24 cellular contexts compared by ENCODE assay signal in the genomic region with DNA sequence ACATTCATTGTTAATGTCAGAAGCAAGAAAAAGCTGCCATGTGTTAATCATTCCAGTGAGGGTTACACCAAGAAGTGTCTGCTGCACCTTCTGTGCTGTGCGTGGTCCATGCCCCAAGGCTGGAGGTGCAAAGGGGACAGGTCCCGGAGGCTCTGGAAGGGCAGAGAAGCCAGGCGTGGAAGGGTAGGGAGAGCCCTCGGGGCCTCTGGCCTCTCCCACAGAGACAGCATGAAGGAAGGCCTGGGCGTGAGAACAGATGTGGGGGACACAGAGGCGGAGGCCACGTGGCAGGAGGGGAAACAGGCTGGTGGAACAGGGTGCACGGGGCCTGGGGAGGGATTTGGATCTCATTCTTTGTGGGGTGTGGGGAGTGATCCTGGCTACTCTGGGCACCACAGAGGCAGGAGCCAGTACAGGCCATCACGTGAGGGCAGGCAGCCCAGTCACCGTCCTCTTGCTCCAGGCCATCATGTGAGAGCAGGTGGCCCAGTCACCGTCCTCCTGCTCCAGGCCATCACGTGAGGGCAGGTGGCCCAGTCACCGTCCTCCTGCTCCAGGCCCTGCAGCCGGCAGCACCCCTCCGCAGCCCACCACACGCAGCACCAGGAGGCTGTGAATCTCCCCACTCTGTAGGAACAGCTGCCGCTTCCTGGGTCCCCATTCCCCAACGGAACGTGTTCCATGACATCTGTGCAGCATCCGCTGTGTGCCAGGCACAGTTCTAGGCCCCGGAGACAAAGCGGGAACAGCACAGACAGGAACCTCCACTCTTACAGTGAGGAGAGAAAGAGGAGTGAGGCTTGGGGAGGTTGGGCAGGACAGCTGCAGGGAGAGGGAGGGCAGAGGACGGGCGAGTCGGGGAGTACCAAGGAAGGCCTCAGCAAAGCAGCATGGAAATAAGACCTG. TPM values are rescaled to one million over a fixed set of nuclear protein-coding genes. Genes with fewer than 3 reads are reported as not detected.
DNase-seq lines count a peak whose midpoint lies in the region; ATAC-seq, FAIRE-seq and TF ChIP-seq lines count a peak whose summit lies in the region.
"Had no signal": no experiment of that assay in that cellular context is flagged by ENCODE, and none has a peak within 500 bp of the region (broad histone marks: within the 10 kb centered on the region; RNA-seq: fewer than 3 reads in every experiment).

No MANE protein-coding gene starts in this region.

- POLR2A ChIA-PET in K562 (lab: Yijun Ruan, JAX) = no interaction called here
- POLR2A ChIA-PET in HepG2 (lab: Yijun Ruan, JAX) = interaction anchor here (1.5 kb wide), 1 partner anchor 10 kb away, joined by 4 read pairs; a partner anchor contains a TSS

- ATAC-seq in K562 (no peak), HepG2 (peak; percentile 3; the same call in 1 of the 3 replicates), HG03439 (IDR thresholded peaks at IDR 0.05; ENCODE audit: unreplicated experiment) (no peak)
- ATAC-seq: GM12878 had no signal

- H3K36me3 ChIP-seq in HAP-1 (replicated peaks) (no peaks in the 10 kb centered on the region), K562 (ENCODE audit: control insufficient read depth, insufficient read depth, low read length) (no peaks in the 10 kb centered on the region), HepG2 (replicated peaks in 1 of 2; ENCODE audit: control insufficient read depth in 1 of 2, insufficient read depth in 2 of 2, low read length in 2 of 2) (no peaks in the 10 kb centered on the region), spleen (peaks cover 0 to 4% (median 0%) of the 10 kb centered on the region in 6 donors)

- TF ChIP-seq CTCF in K562 (IDR thresholded peaks at IDR 0.05 in 2 of 3, conservative IDR thresholded peaks at IDR 0.05 in 1 of 3; ENCODE audit: insufficient read depth in 2 of 3, low read depth in 1 of 3, low read length in 3 of 3) (no peak), HepG2 (CRISPR knock-in tag; IDR thresholded peaks at IDR 0.05) (no peak), spleen (IDR thresholded peaks at IDR 0.05 in 8 of 11, conservative IDR thresholded peaks at IDR 0.05 in 3 of 11) (no peak)

- H3K9me1 ChIP-seq in K562 (ENCODE audit: control insufficient read depth, insufficient read depth, low read length) = no peaks in the 10 kb centered on the region

- 3% methylated on average over 13 of the region's 25 CpGs for WGBS in K562 (ENCODE audit: insufficient coverage, low coverage, missing lambda C conversion rate)
- WGBS in HepG2 (ENCODE audit: low lambda C conversion rate) = 88% methylated on average over 16 of the region's 25 CpGs
- 87 to 93% (median 92%) methylated on average over 17 to 25 of the region's 25 CpGs for WGBS in spleen, 5 donors

- no peaks in the 10 kb centered on the region for H3K79me2 ChIP-seq in K562 (ENCODE audit: control insufficient read depth, insufficient read depth, low read length)
- no peaks in the 10 kb centered on the region for H3K79me2 ChIP-seq in HepG2 (ENCODE audit: insufficient read depth, low read length)

- TF ChIP-seq POLR2A in K562 (conservative IDR thresholded peaks at IDR 0.05) (no peak), HepG2 (IDR thresholded peaks at IDR 0.05; ENCODE audit: insufficient read depth in 1 of 2, low read depth in 2 of 2, low read length in 2 of 2) (no peak), spleen (IDR thresholded peaks at IDR 0.05) (no peak)

- no peaks in the 10 kb centered on the region for H3K27me3 ChIP-seq in HAP-1 (ENCODE audit: low read depth)
- peaks cover 48 to 92% of the 10 kb centered on the region in 2 experiments for H3K27me3 ChIP-seq in K562 (ENCODE audit: control insufficient read depth in 2 of 2, insufficient read depth in 2 of 2, low read length in 2 of 2)
- H3K27me3 ChIP-seq in HepG2 (ENCODE audit: control insufficient read depth in 1 of 2, insufficient read depth in 2 of 2, low read length in 2 of 2) = no peaks in the 10 kb centered on the region
- H3K27me3 ChIP-seq in spleen (replicated peaks in 1 of 7) = peaks cover 0 to 4% (median 0%) of the 10 kb centered on the region in 7 donors

- H4K20me1 ChIP-seq in K562 (replicated peaks; ENCODE audit: control insufficient read depth, insufficient read depth, low read length) = no peaks in the 10 kb centered on the region; the same call in 1 of the 2 replicates
- H4K20me1 ChIP-seq in HepG2 (ENCODE audit: insufficient read depth, low read length) = no peaks in the 10 kb centered on the region

- CTCF ChIA-PET in K562 (lab: Yijun Ruan, JAX; ENCODE audit: low intra/inter-chr PET ratio) = no interaction called here
- CTCF ChIA-PET in HepG2 (lab: Yijun Ruan, JAX; ENCODE audit: low intra/inter-chr PET ratio, low total read pairs) = no interaction called here

- TF ChIP-seq EP300 in K562 (IDR thresholded peaks at IDR 0.05; ENCODE audit: low read length) (no peak), HepG2 (IDR thresholded peaks at IDR 0.05; ENCODE audit: low read depth in 2 of 2, low read length in 2 of 2) (no peak), HepG2 (CRISPR knock-in tag; IDR thresholded peaks at IDR 0.05; ENCODE audit: borderline replicate concordance) (no peak)

- no peak overlapping the region for H3K9ac ChIP-seq in K562 (ENCODE audit: insufficient read depth in 1 of 2, low read depth in 2 of 2, low read length in 2 of 2)
- H3K9ac ChIP-seq in HepG2 (ENCODE audit: insufficient read depth, low read depth, low read length) = no peak overlapping the region
- H3K9ac ChIP-seq: KMS-11 had no signal

- H3K4me3 ChIP-seq in HAP-1 (no peak overlapping the region), K562 (no peak overlapping the region), HepG2 (replicated peaks in 1 of 3; ENCODE audit: insufficient read depth in 1 of 3, low read depth in 2 of 3, low read length in 3 of 3) (no peak overlapping the region), spleen (no peak overlapping the region)
- H3K4me3 ChIP-seq: GM12878 had no signal

- no TSS peak for BruUV-seq in K562 (replicated peaks; lab: Mats Ljungman, UMichigan)
- no TSS peak for BruUV-seq in HepG2 (replicated peaks; lab: Mats Ljungman, UMichigan)

- H3K4me1 ChIP-seq in HAP-1 = peaks cover 14% of the 10 kb centered on the region
- H3K4me1 ChIP-seq in K562 (replicated peaks in 1 of 2; ENCODE audit: control insufficient read depth in 2 of 2, insufficient read depth in 2 of 2, low read length in 2 of 2) = peaks cover 0 to 8% of the 10 kb centered on the region in 2 experiments; a peak in 1 of 5 replicates
- no peaks in the 10 kb centered on the region for H3K4me1 ChIP-seq in HepG2 (ENCODE audit: insufficient read depth, low read length)
- no peaks in the 10 kb centered on the region for H3K4me1 ChIP-seq in spleen

- H3K27ac ChIP-seq in K562 (ENCODE audit: extremely low read depth, low read depth, low read length) (no peak overlapping the region), HepG2 (ENCODE audit: extremely low read length, insufficient read depth, low read length) (no peak overlapping the region), spleen (no peak overlapping the region)
- H3K27ac ChIP-seq: HL-60, KMS-11 had no signal

- TF ChIP-seq RAD21 in K562 (CRISPR knock-in tag; conservative IDR thresholded peaks at IDR 0.05 in 1 of 2, IDR thresholded peaks at IDR 0.05 in 1 of 2) (no peak), HepG2 (CRISPR knock-in tag; IDR thresholded peaks at IDR 0.05) (no peak)

- FAIRE-seq in K562 (lab: Jason Lieb, UNC) = no peak
- no peak for FAIRE-seq in HepG2 (lab: Jason Lieb, UNC)
- FAIRE-seq: GM12878, RCC 7860 had no signal

- no peaks in the 10 kb centered on the region for H3K9me3 ChIP-seq in HAP-1
- H3K9me3 ChIP-seq in K562 (replicated peaks; ENCODE audit: control insufficient read depth, insufficient read depth, low read depth, low read length) = no peaks in the 10 kb centered on the region
- H3K9me3 ChIP-seq in HepG2 (ENCODE audit: low read length) = no peaks in the 10 kb centered on the region
- H3K9me3 ChIP-seq in spleen = no peaks in the 10 kb centered on the region

- H3K4me2 ChIP-seq in K562 (ENCODE audit: insufficient read depth, low read length) (no peak overlapping the region), HepG2 (ENCODE audit: low read depth, low read length) (no peak overlapping the region)
- H3K4me2 ChIP-seq: KMS-11 had no signal

- H2AFZ ChIP-seq in K562 (ENCODE audit: low read depth, low read length) (no peak overlapping the region), HepG2 (ENCODE audit: low read length) (no peak overlapping the region)

- intact Hi-C loops in K562 (cut with micrococcal nuclease) = no loop called here
- intact Hi-C loops in HepG2 (cut with micrococcal nuclease; ENCODE audit: unreplicated experiment) = no loop called here
- intact Hi-C loops in spleen (cut with DNase I; ENCODE audit: low total_unique reads) = no loop called here

- in situ Hi-C loops in HAP-1 (cut with MboI; ENCODE audit: low sequenced_read_pairs) = no loop called here
- in situ Hi-C loops in K562 (cut with MboI) = no loop called here
- in situ Hi-C loops in HepG2 (cut with HindIII; ENCODE audit: extremely low pct_ligation_motif_present, low pct_unique_long_range_greater_than_20kb) = no loop called here

- DNase-seq in HAP-1 (ENCODE audit: low spot score in 2 of 2) (peak; percentile 78 to 88), K562 (ENCODE audit: extremely low read depth in 1 of 4, low spot score in 3 of 4) (no peak), HepG2 (ENCODE audit: low spot score) (no peak), spleen (peak; percentile 66), NCI-H2171 treated with DMSO at 0.1 percent for 48 hours (lab: John Stamatoyannopoulos, UW) (no peak)
- DNase-seq in activated CD4-positive, CD25-positive, alpha-beta regulatory T cell (lab: John Stamatoyannopoulos, UW) = no peak
- DNase-seq: CD4-positive, alpha-beta T cell; COR-L47; DMS 273 treated with DMSO at 0.1 percent for 48 hours; DMS79 treated with DMSO at 0.1 percent for 48 hours; HCEC 1CT; NCI-H1105; NCI-H2029 treated with DMSO at 0.1 percent for 48 hours; NCI-H2171; NCI-H446; NCI-H526; OCI-M1; SHP77 had no signal

RNA-seq across cellular contexts. Expression of a gene that starts 10.2 kb away (rescaled TPM):
- total RNA-seq in K562 (2011; cell fraction: chromatin; rRNA removed; ENCODE audit: low replicate concordance) = not detected in 2 replicates
- total RNA-seq in K562 (2011; cell fraction: nucleolus; rRNA removed) = not detected in 2 replicates
- not detected in 2 replicates for total RNA-seq in K562 (2011; cell fraction: nucleoplasm; rRNA removed)
- total RNA-seq in K562 (2014; rRNA removed) (not detected in 2 replicates), K562 (2014; rRNA removed; fragmentation: Illumina TruSeq; extraction: Trizol) (not detected in 2 replicates), K562 (2015; rRNA removed; fragmentation: Illumina TruSeq; extraction: Trizol) (not detected in 2 replicates), K562 (2021) (not detected in 2 replicates), HepG2 (2016; rRNA removed; fragmentation: Illumina TruSeq; extraction: Trizol) (7.2 and 12.6 TPM in 2 replicates), spleen (not detected)
- polyA plus RNA-seq in K562 (2011; rRNA removed) (not detected in 2 replicates), K562 (2014; fragmentation: Illumina TruSeq; extraction: Trizol) (not detected in 2 replicates), K562 (2014; fragmentation: Nextera tagmentation; extraction: Ambion mirVana) (not detected), K562 (2014; rRNA removed) (0.13 TPM in 1 of 2 replicates, not detected in the other), HepG2 (2011; rRNA removed) (26.5 and 39.9 TPM in 2 replicates), spleen (under 1 TPM in 1 of 3 donors, not detected in 2; 0.03 TPM)
- not detected in 2 replicates for polyA plus RNA-seq in K562 (2011; cell fraction: cytosol; rRNA removed)
- polyA plus RNA-seq in K562 (2011; cell fraction: nucleus; rRNA removed) = not detected in 2 replicates
- not detected in 2 replicates for polyA plus RNA-seq in K562 (2012)
- not detected in 2 replicates for polyA minus RNA-seq in K562 (2011; rRNA and poly(A)+ RNA removed)
- polyA minus RNA-seq in K562 (2011; cell fraction: cytosol; rRNA and poly(A)+ RNA removed) = not detected in 2 replicates
- polyA minus RNA-seq in K562 (2011; cell fraction: nucleus; rRNA and poly(A)+ RNA removed) = not detected in 2 replicates
- total RNA-seq in HepG2 (2016; cell fraction: cytosol; rRNA removed; fragmentation: Illumina TruSeq; extraction: Trizol; ENCODE audit: low read depth) = 0.61 and 0.71 TPM in 2 replicates
- total RNA-seq in HepG2 (2016; cell fraction: insoluble cytoplasmic fraction; rRNA removed; fragmentation: Illumina TruSeq; extraction: Trizol) = 6.7 and 12.9 TPM in 2 replicates
- total RNA-seq in HepG2 (2016; cell fraction: membrane; rRNA removed; fragmentation: Illumina TruSeq; extraction: Trizol) = 1.9 and 2.2 TPM in 2 replicates
- 10.3 and 10.6 TPM in 2 replicates for total RNA-seq in HepG2 (2016; cell fraction: nucleus; rRNA removed; fragmentation: Illumina TruSeq; extraction: Trizol)
- polyA plus RNA-seq in HepG2 (2011; cell fraction: cytosol; rRNA removed) = 21.7 and 26.2 TPM in 2 replicates
- 105 and 121 TPM in 2 replicates for polyA plus RNA-seq in HepG2 (2011; cell fraction: nucleus; rRNA removed)
- polyA plus RNA-seq in HepG2 (2012) = 45.9 and 52.4 TPM in 2 replicates
- 0.51 and 0.52 TPM in 2 replicates for polyA plus RNA-seq in HepG2 (2016; cell fraction: cytosol; fragmentation: Illumina TruSeq; extraction: Trizol; ENCODE audit: low read depth)
- 7.0 and 7.3 TPM in 2 replicates for polyA plus RNA-seq in HepG2 (2016; cell fraction: insoluble cytoplasmic fraction; fragmentation: Illumina TruSeq; extraction: Trizol; ENCODE audit: low read depth)
- polyA plus RNA-seq in HepG2 (2016; cell fraction: membrane; fragmentation: Illumina TruSeq; extraction: Trizol; ENCODE audit: low read depth) = 1.1 and 1.6 TPM in 2 replicates
- 23.6 and 26.7 TPM in 2 replicates for polyA plus RNA-seq in HepG2 (2016; cell fraction: nucleus; fragmentation: Illumina TruSeq; extraction: Trizol; ENCODE audit: insufficient read depth, low read depth)
- polyA minus RNA-seq in HepG2 (2011; rRNA and poly(A)+ RNA removed; ENCODE audit: low replicate concordance) = 43.0 TPM in 1 of 2 replicates, not detected in the other
- polyA minus RNA-seq in HepG2 (2011; cell fraction: cytosol; rRNA and poly(A)+ RNA removed) = 8.7 and 12.9 TPM in 2 replicates
- 14.7 and 15.7 TPM in 2 replicates for polyA minus RNA-seq in HepG2 (2011; cell fraction: nucleus; rRNA and poly(A)+ RNA removed)
- total RNA-seq: CD4-positive, alpha-beta T cell; GM12878; HT-29 had no signal
- polyA plus RNA-seq: GM12878 had no signal

RNA-seq across cellular contexts. Expression of a gene that starts 27.2 kb away (rescaled TPM):
- not detected in 2 replicates for total RNA-seq in K562 (2011; cell fraction: chromatin; rRNA removed; ENCODE audit: low replicate concordance)
- total RNA-seq in K562 (2011; cell fraction: nucleolus; rRNA removed) = 0.33 TPM in 1 of 2 replicates, not detected in the other
- total RNA-seq in K562 (2011; cell fraction: nucleoplasm; rRNA removed) = not detected in 2 replicates
- total RNA-seq in K562 (2014; rRNA removed) = 0.09 TPM in 1 of 2 replicates, not detected in the other
- total RNA-seq in K562 (2014; rRNA removed; fragmentation: Illumina TruSeq; extraction: Trizol) = not detected in 2 replicates
- not detected in 2 replicates for total RNA-seq in K562 (2015; rRNA removed; fragmentation: Illumina TruSeq; extraction: Trizol)
- 0.20 TPM in 1 of 2 replicates, not detected in the other for total RNA-seq in K562 (2021)
- not detected in 2 replicates for polyA plus RNA-seq in K562 (2011; rRNA removed)
- polyA plus RNA-seq in K562 (2011; cell fraction: cytosol; rRNA removed) = 0.03 and 0.07 TPM in 2 replicates
- polyA plus RNA-seq in K562 (2011; cell fraction: nucleus; rRNA removed) = not detected in 2 replicates
- 0.13 and 0.14 TPM in 2 replicates for polyA plus RNA-seq in K562 (2012)
- 0.07 TPM in 1 of 2 replicates, not detected in the other for polyA plus RNA-seq in K562 (2014; fragmentation: Illumina TruSeq; extraction: Trizol)
- polyA plus RNA-seq in K562 (2014; fragmentation: Nextera tagmentation; extraction: Ambion mirVana) = under 1 TPM in 1 of 2 experiments, not detected in 1; 0.04 TPM
- 0.07 TPM in 1 of 2 replicates, not detected in the other for polyA plus RNA-seq in K562 (2014; rRNA removed)
- not detected in 2 replicates for polyA minus RNA-seq in K562 (2011; rRNA and poly(A)+ RNA removed)
- not detected in 2 replicates for polyA minus RNA-seq in K562 (2011; cell fraction: cytosol; rRNA and poly(A)+ RNA removed)
- polyA minus RNA-seq in K562 (2011; cell fraction: nucleus; rRNA and poly(A)+ RNA removed) = 0.54 TPM in 1 of 2 replicates, not detected in the other
- 19.9 and 58.4 TPM in 2 replicates for total RNA-seq in HepG2 (2016; rRNA removed; fragmentation: Illumina TruSeq; extraction: Trizol)
- total RNA-seq in HepG2 (2016; cell fraction: cytosol; rRNA removed; fragmentation: Illumina TruSeq; extraction: Trizol; ENCODE audit: low read depth) = 11.2 and 12.3 TPM in 2 replicates
- total RNA-seq in HepG2 (2016; cell fraction: insoluble cytoplasmic fraction; rRNA removed; fragmentation: Illumina TruSeq; extraction: Trizol) = 18.9 and 61.6 TPM in 2 replicates
- total RNA-seq in HepG2 (2016; cell fraction: membrane; rRNA removed; fragmentation: Illumina TruSeq; extraction: Trizol) = 12.7 and 13.1 TPM in 2 replicates
- total RNA-seq in HepG2 (2016; cell fraction: nucleus; rRNA removed; fragmentation: Illumina TruSeq; extraction: Trizol) = 43.8 and 53.5 TPM in 2 replicates
- polyA plus RNA-seq in HepG2 (2011; rRNA removed) = 237 and 317 TPM in 2 replicates
- 277 and 280 TPM in 2 replicates for polyA plus RNA-seq in HepG2 (2011; cell fraction: cytosol; rRNA removed)
- 231 and 240 TPM in 2 replicates for polyA plus RNA-seq in HepG2 (2011; cell fraction: nucleus; rRNA removed)
- polyA plus RNA-seq in HepG2 (2012) = 150 and 219 TPM in 2 replicates
- 11.6 and 13.0 TPM in 2 replicates for polyA plus RNA-seq in HepG2 (2016; cell fraction: cytosol; fragmentation: Illumina TruSeq; extraction: Trizol; ENCODE audit: low read depth)
- 18.4 and 19.4 TPM in 2 replicates for polyA plus RNA-seq in HepG2 (2016; cell fraction: insoluble cytoplasmic fraction; fragmentation: Illumina TruSeq; extraction: Trizol; ENCODE audit: low read depth)
- polyA plus RNA-seq in HepG2 (2016; cell fraction: membrane; fragmentation: Illumina TruSeq; extraction: Trizol; ENCODE audit: low read depth) = 10.3 and 10.6 TPM in 2 replicates
- 82.4 and 83.6 TPM in 2 replicates for polyA plus RNA-seq in HepG2 (2016; cell fraction: nucleus; fragmentation: Illumina TruSeq; extraction: Trizol; ENCODE audit: insufficient read depth, low read depth)
- polyA minus RNA-seq in HepG2 (2011; rRNA and poly(A)+ RNA removed; ENCODE audit: low replicate concordance) = 117 TPM in 1 of 2 replicates, not detected in the other
- polyA minus RNA-seq in HepG2 (2011; cell fraction: cytosol; rRNA and poly(A)+ RNA removed) = 61.5 and 79.5 TPM in 2 replicates
- polyA minus RNA-seq in HepG2 (2011; cell fraction: nucleus; rRNA and poly(A)+ RNA removed) = 44.3 and 53.6 TPM in 2 replicates
- total RNA-seq in spleen = 1 to 10 TPM; 1.6 to 6.4 (median 3.0) TPM
- polyA plus RNA-seq in spleen = 1 to 10 TPM; 1.8 to 4.2 (median 2.0) TPM
- total RNA-seq: CD4-positive, alpha-beta T cell; GM12878; HT-29 had no signal
- polyA plus RNA-seq: GM12878 had no signal

Comparison
In these comparisons a context has a peak if more than half of its experiments do, and no peak if none do; other contexts are left out.
1. DNase-seq: peak in HAP-1 (2 of 2) and spleen (single experiment); none in K562 (0 of 4), HepG2 (single experiment), activated CD4-positive, CD25-positive, alpha-beta regulatory T cell (0 of 4) and NCI-H2171 treated with DMSO at 0.1 percent for 48 hours (single experiment).